7 cellular contexts compared by ENCODE assay signal in the genomic region with DNA sequence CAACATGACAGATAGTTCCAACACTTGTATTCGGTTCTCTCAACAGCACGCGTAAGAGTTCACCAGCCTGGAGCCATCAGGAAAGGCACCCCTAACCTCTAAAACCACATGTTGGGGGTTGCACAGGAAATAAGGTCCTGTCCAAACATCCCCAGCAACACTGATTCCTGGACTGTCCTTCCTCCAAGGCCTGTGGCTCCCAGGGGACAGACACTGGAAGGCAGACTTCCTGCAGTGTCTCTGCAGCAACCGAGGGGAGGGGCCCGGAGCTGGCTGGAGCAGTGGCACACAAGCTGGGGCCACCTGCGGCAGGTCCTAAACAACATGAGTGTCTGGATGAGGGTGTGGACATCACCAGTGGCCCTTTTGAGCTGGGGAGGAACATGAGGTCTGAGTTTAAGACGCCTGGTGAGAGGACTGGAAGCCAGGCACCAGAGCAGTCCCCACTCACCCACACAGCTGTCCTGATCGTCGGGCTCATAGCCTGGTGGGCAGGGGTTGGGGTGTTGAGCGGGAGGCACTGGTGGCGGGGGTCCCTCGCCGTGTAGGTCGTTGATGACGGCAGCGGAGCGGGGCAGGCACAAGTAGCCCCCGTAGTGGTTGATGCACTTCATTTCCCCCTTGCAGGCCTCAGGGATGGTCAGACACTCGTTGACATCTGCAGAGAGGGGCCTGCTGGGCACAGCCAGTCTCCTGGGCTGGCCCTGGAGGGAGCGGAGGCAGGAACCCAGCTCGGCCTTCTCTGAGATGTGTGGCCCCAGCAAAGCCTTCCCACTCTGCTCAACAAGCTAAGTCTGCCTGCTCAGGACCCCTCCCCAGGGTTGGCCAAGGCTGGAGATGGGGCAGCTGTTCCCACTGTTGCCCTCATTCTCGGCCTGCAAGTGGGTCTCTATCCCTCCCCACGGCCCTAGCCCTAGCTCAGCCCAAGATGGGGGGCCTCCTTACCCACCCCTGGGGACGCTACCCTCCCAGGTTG. TPM values are rescaled to one million over a fixed set of nuclear protein-coding genes. Genes with fewer than 3 reads are reported as not detected.
DNase-seq lines count a peak whose midpoint lies in the region; ATAC-seq, FAIRE-seq and TF ChIP-seq lines count a peak whose summit lies in the region.
"Had no signal": no experiment of that assay in that cellular context is flagged by ENCODE, and none has a peak within 500 bp of the region (broad histone marks: within the 10 kb centered on the region; RNA-seq: fewer than 3 reads in every experiment).

No MANE protein-coding gene starts in this region.

- intact Hi-C loops in K562 (cut with micrococcal nuclease): no loop called here

- H3K27ac ChIP-seq in HEK293 (ENCODE audit: extremely low read depth, low read depth, low read length): no peak overlapping the region
- H3K27ac ChIP-seq in K562 (ENCODE audit: extremely low read depth, low read depth, low read length): no peak overlapping the region; the same call in 2 of the 3 replicates

- peak overlapping the region; percentile 71 for H3K4me3 Mint-ChIP-seq in osteocyte (ENCODE audit: unreplicated experiment)

- H3K4me1 ChIP-seq in HEK293 (ENCODE audit: control insufficient read depth, insufficient read depth, low read length): no peaks in the 10 kb centered on the region
- peaks cover 23 to 62% of the 10 kb centered on the region in 2 experiments for H3K4me1 ChIP-seq in K562 (replicated peaks in 1 of 2; ENCODE audit: control insufficient read depth in 2 of 2, insufficient read depth in 2 of 2, low read length in 2 of 2)

- 62% methylated on average over 21 of the region's 24 CpGs for WGBS in K562 (ENCODE audit: insufficient coverage, low coverage, missing lambda C conversion rate)

- H3K27me3 ChIP-seq in K562 (ENCODE audit: control insufficient read depth in 2 of 2, insufficient read depth in 2 of 2, low read length in 2 of 2): no peaks in the 10 kb centered on the region

- H3K27me3 Mint-ChIP-seq in osteocyte (ENCODE audit: unreplicated experiment): no peaks in the 10 kb centered on the region

- DNase-seq in K562 (ENCODE audit: extremely low read depth in 1 of 4, low spot score in 3 of 4): no peak
- DNase-seq in osteocyte (ENCODE audit: extremely low spot score, unreplicated experiment): no peak
- no peak for DNase-seq in Ammon's horn (ENCODE audit: low spot score)
- no peak for DNase-seq in pons (ENCODE audit: low spot score)
- DNase-seq: NK-92 treated with Interleukin-12 subunit alpha and Interleukin-12 subunit beta, amount 100 ng/mL, for 24 hours had no signal

- no peak for TF ChIP-seq RAD21 in K562 (CRISPR knock-in tag; conservative IDR thresholded peaks at IDR 0.05 in 1 of 2, IDR thresholded peaks at IDR 0.05 in 1 of 2)

- no peak for TF ChIP-seq CTCF in HEK293 (tag by site-specific recombination; IDR thresholded peaks at IDR 0.05)
- no peak for TF ChIP-seq CTCF in K562 (IDR thresholded peaks at IDR 0.05 in 2 of 3, conservative IDR thresholded peaks at IDR 0.05 in 1 of 3; ENCODE audit: insufficient read depth in 2 of 3, low read depth in 1 of 3, low read length in 3 of 3)
- no peak for TF ChIP-seq CTCF in osteocyte (IDR thresholded peaks at IDR 0.05)

- FAIRE-seq in K562 (lab: Jason Lieb, UNC): no peak

- H3K9me3 ChIP-seq in HEK293 (ENCODE audit: control insufficient read depth, insufficient read depth, low read depth, low read length): no peaks in the 10 kb centered on the region
- no peaks in the 10 kb centered on the region for H3K9me3 ChIP-seq in K562 (replicated peaks; ENCODE audit: control insufficient read depth, insufficient read depth, low read depth, low read length)

- POLR2A ChIA-PET in HEK293 (lab: Yijun Ruan, JAX): interaction anchor here (0.6 to 6.6 kb wide), 11 partner anchors 10 to 123 kb away, joined by 3 to 111 read pairs (median 4); a partner anchor contains a TSS
- POLR2A ChIA-PET in K562 (lab: Yijun Ruan, JAX): interaction anchor here (0.6 to 8.2 kb wide), 10 partner anchors 8 to 160 kb away, joined by 3 to 151 read pairs (median 4); a partner anchor contains a TSS

- TF ChIP-seq POLR2A in K562 (conservative IDR thresholded peaks at IDR 0.05): no peak

- H2AFZ ChIP-seq in K562 (ENCODE audit: low read depth, low read length): 0 out of 2 replicates have a peak overlapping the region, but pooled peaks have one; percentile 24

- H3K36me3 Mint-ChIP-seq in osteocyte (ENCODE audit: unreplicated experiment): peaks cover 4% of the 10 kb centered on the region

- peaks cover 40% of the 10 kb centered on the region for H3K4me1 Mint-ChIP-seq in osteocyte (ENCODE audit: unreplicated experiment)

- TF ChIP-seq EP300 in K562 (IDR thresholded peaks at IDR 0.05; ENCODE audit: low read length): no peak

- BruUV-seq in K562 (replicated peaks; lab: Mats Ljungman, UMichigan): no TSS peak

- in situ Hi-C loops in K562 (cut with MboI): no loop called here

- no peaks in the 10 kb centered on the region for H3K79me2 ChIP-seq in K562 (ENCODE audit: control insufficient read depth, insufficient read depth, low read length)

- no peaks in the 10 kb centered on the region for H3K9me3 Mint-ChIP-seq in osteocyte (ENCODE audit: unreplicated experiment)

- peaks cover 0 to 21% of the 10 kb centered on the region in 2 experiments; a peak in 1 of 3 replicates for H3K36me3 ChIP-seq in HEK293 (ENCODE audit: control insufficient read depth in 2 of 2, insufficient read depth in 1 of 2, low read length in 2 of 2)
- peaks cover 22% of the 10 kb centered on the region; the same call in 2 of the 3 replicates for H3K36me3 ChIP-seq in K562 (ENCODE audit: control insufficient read depth, insufficient read depth, low read length)

- peak overlapping the region in 1 of 2 experiments; percentile 81; a peak in 2 of 4 replicates for H3K9ac ChIP-seq in K562 (ENCODE audit: insufficient read depth in 1 of 2, low read depth in 2 of 2, low read length in 2 of 2)

- H4K20me1 ChIP-seq in K562 (replicated peaks; ENCODE audit: control insufficient read depth, insufficient read depth, low read length): no peaks in the 10 kb centered on the region

- H3K4me2 ChIP-seq in K562 (ENCODE audit: insufficient read depth, low read length): no peak overlapping the region

- peak overlapping the region; percentile 86 for H3K27ac Mint-ChIP-seq in osteocyte (ENCODE audit: unreplicated experiment)

- ATAC-seq in K562: no peak
- no peak for ATAC-seq in HG02678 (IDR thresholded peaks at IDR 0.05; ENCODE audit: unreplicated experiment)

- H3K9me1 ChIP-seq in K562 (ENCODE audit: control insufficient read depth, insufficient read depth, low read length): no peaks in the 10 kb centered on the region

- H3K4me3 ChIP-seq in HEK293 (ENCODE audit: low read depth, low read length) (no peak overlapping the region), K562 (no peak overlapping the region)

- CTCF ChIA-PET in HEK293 (lab: Yijun Ruan, JAX): interaction anchor here (0.7 to 4.2 kb wide), 5 partner anchors 11 to 54 kb away, joined by 3 to 37 read pairs (median 4); a partner anchor contains a TSS
- CTCF ChIA-PET in K562 (lab: Yijun Ruan, JAX; ENCODE audit: low intra/inter-chr PET ratio): no interaction called here

RNA-seq across cellular contexts. Expression of a gene that starts 1.6 kb away (rescaled TPM):
- total RNA-seq in K562 (2011; cell fraction: chromatin; rRNA removed; ENCODE audit: low replicate concordance): 12.1 and 30.7 TPM in 2 replicates
- total RNA-seq in K562 (2011; cell fraction: nucleolus; rRNA removed): 15.1 and 19.3 TPM in 2 replicates
- 11.3 and 15.8 TPM in 2 replicates for total RNA-seq in K562 (2011; cell fraction: nucleoplasm; rRNA removed)
- total RNA-seq in K562 (2014; rRNA removed) (0.64 and 0.86 TPM in 2 replicates), K562 (2014; rRNA removed; fragmentation: Illumina TruSeq; extraction: Trizol) (0.07 and 0.32 TPM in 2 replicates), K562 (2015; rRNA removed; fragmentation: Illumina TruSeq; extraction: Trizol) (0.57 and 0.58 TPM in 2 replicates), K562 (2021) (1.6 and 2.6 TPM in 2 replicates), osteocyte (130 and 131 TPM in 2 replicates)
- polyA plus RNA-seq in K562 (2011; rRNA removed) (2.0 and 3.9 TPM in 2 replicates), K562 (2014; fragmentation: Illumina TruSeq; extraction: Trizol) (0.74 and 1.1 TPM in 2 replicates), K562 (2014; fragmentation: Nextera tagmentation; extraction: Ambion mirVana) (under 1 TPM in 1 of 2 experiments, not detected in 1; 0.13 TPM), K562 (2014; rRNA removed) (2.9 TPM in 2 replicates)
- polyA plus RNA-seq in K562 (2011; cell fraction: cytosol; rRNA removed): 3.3 and 4.7 TPM in 2 replicates
- polyA plus RNA-seq in K562 (2011; cell fraction: nucleus; rRNA removed): 41.3 and 54.9 TPM in 2 replicates
- 1.3 and 4.2 TPM in 2 replicates for polyA plus RNA-seq in K562 (2012)
- polyA minus RNA-seq in K562 (2011; rRNA and poly(A)+ RNA removed): 0.53 and 1.2 TPM in 2 replicates
- 1.3 TPM in 1 of 2 replicates, not detected in the other for polyA minus RNA-seq in K562 (2011; cell fraction: cytosol; rRNA and poly(A)+ RNA removed)
- polyA minus RNA-seq in K562 (2011; cell fraction: nucleus; rRNA and poly(A)+ RNA removed): 7.5 and 7.8 TPM in 2 replicates

RNA-seq across cellular contexts. Expression of a gene that starts 8.6 kb away (rescaled TPM):
- total RNA-seq in K562 (2011; cell fraction: chromatin; rRNA removed; ENCODE audit: low replicate concordance): not detected in 2 replicates
- not detected in 2 replicates for total RNA-seq in K562 (2011; cell fraction: nucleolus; rRNA removed)
- total RNA-seq in K562 (2011; cell fraction: nucleoplasm; rRNA removed): not detected in 2 replicates
- total RNA-seq in K562 (2014; rRNA removed) (not detected in 2 replicates), K562 (2014; rRNA removed; fragmentation: Illumina TruSeq; extraction: Trizol) (not detected in 2 replicates), K562 (2015; rRNA removed; fragmentation: Illumina TruSeq; extraction: Trizol) (not detected in 2 replicates), K562 (2021) (not detected in 2 replicates), osteocyte (not detected in 2 replicates)
- polyA plus RNA-seq in K562 (2011; rRNA removed) (0.05 TPM in 1 of 2 replicates, not detected in the other), K562 (2014; fragmentation: Illumina TruSeq; extraction: Trizol) (not detected in 2 replicates), K562 (2014; fragmentation: Nextera tagmentation; extraction: Ambion mirVana) (under 1 TPM in 1 of 2 experiments, not detected in 1; 0.04 TPM), K562 (2014; rRNA removed) (not detected in 2 replicates)
- 0.07 TPM in 1 of 2 replicates, not detected in the other for polyA plus RNA-seq in K562 (2011; cell fraction: cytosol; rRNA removed)
- polyA plus RNA-seq in K562 (2011; cell fraction: nucleus; rRNA removed): 0.11 and 0.13 TPM in 2 replicates
- 0.11 and 0.16 TPM in 2 replicates for polyA plus RNA-seq in K562 (2012)
- polyA minus RNA-seq in K562 (2011; rRNA and poly(A)+ RNA removed): not detected in 2 replicates
- not detected in 2 replicates for polyA minus RNA-seq in K562 (2011; cell fraction: cytosol; rRNA and poly(A)+ RNA removed)
- polyA minus RNA-seq in K562 (2011; cell fraction: nucleus; rRNA and poly(A)+ RNA removed): not detected in 2 replicates

RNA-seq across cellular contexts. Expression of a gene that starts 10.8 kb away (rescaled TPM):
- 139 and 354 TPM in 2 replicates for total RNA-seq in K562 (2011; cell fraction: chromatin; rRNA removed; ENCODE audit: low replicate concordance)
- 277 and 282 TPM in 2 replicates for total RNA-seq in K562 (2011; cell fraction: nucleolus; rRNA removed)
- total RNA-seq in K562 (2011; cell fraction: nucleoplasm; rRNA removed): 171 and 194 TPM in 2 replicates
- total RNA-seq in K562 (2014; rRNA removed) (79.4 and 95.8 TPM in 2 replicates), K562 (2014; rRNA removed; fragmentation: Illumina TruSeq; extraction: Trizol) (23.0 and 33.5 TPM in 2 replicates), K562 (2015; rRNA removed; fragmentation: Illumina TruSeq; extraction: Trizol) (53.5 and 55.8 TPM in 2 replicates), K562 (2021) (81.5 and 91.8 TPM in 2 replicates), osteocyte (63.7 and 68.5 TPM in 2 replicates)
- polyA plus RNA-seq in K562 (2011; rRNA removed) (51.8 and 69.9 TPM in 2 replicates), K562 (2014; fragmentation: Illumina TruSeq; extraction: Trizol) (53.7 and 62.8 TPM in 2 replicates), K562 (2014; fragmentation: Nextera tagmentation; extraction: Ambion mirVana) (10 to 100 TPM; 13.4 to 16.1 TPM), K562 (2014; rRNA removed) (103 and 118 TPM in 2 replicates)
- polyA plus RNA-seq in K562 (2011; cell fraction: cytosol; rRNA removed): 33.2 and 41.5 TPM in 2 replicates
- polyA plus RNA-seq in K562 (2011; cell fraction: nucleus; rRNA removed): 678 and 750 TPM in 2 replicates
- polyA plus RNA-seq in K562 (2012): 97.9 and 190 TPM in 2 replicates
- 11.8 and 17.2 TPM in 2 replicates for polyA minus RNA-seq in K562 (2011; rRNA and poly(A)+ RNA removed)
- 19.5 and 23.5 TPM in 2 replicates for polyA minus RNA-seq in K562 (2011; cell fraction: cytosol; rRNA and poly(A)+ RNA removed)
- polyA minus RNA-seq in K562 (2011; cell fraction: nucleus; rRNA and poly(A)+ RNA removed): 123 and 135 TPM in 2 replicates

RNA-seq across cellular contexts. Expression of a gene that starts 13.0 kb away (rescaled TPM):
- 145 and 300 TPM in 2 replicates for total RNA-seq in K562 (2011; cell fraction: chromatin; rRNA removed; ENCODE audit: low replicate concordance)
- 227 and 257 TPM in 2 replicates for total RNA-seq in K562 (2011; cell fraction: nucleolus; rRNA removed)
- 176 and 204 TPM in 2 replicates for total RNA-seq in K562 (2011; cell fraction: nucleoplasm; rRNA removed)
- total RNA-seq in K562 (2014; rRNA removed) (1,045 and 1,321 TPM in 2 replicates), K562 (2014; rRNA removed; fragmentation: Illumina TruSeq; extraction: Trizol) (570 and 664 TPM in 2 replicates), K562 (2015; rRNA removed; fragmentation: Illumina TruSeq; extraction: Trizol) (851 and 860 TPM in 2 replicates), K562 (2021) (891 and 919 TPM in 2 replicates), osteocyte (939 and 946 TPM in 2 replicates)
- polyA plus RNA-seq in K562 (2011; rRNA removed) (632 and 770 TPM in 2 replicates), K562 (2014; fragmentation: Illumina TruSeq; extraction: Trizol) (1,101 and 1,325 TPM in 2 replicates), K562 (2014; fragmentation: Nextera tagmentation; extraction: Ambion mirVana) (100 to 1,000 TPM; 105 to 222 TPM), K562 (2014; rRNA removed) (859 and 956 TPM in 2 replicates)
- 894 and 1,220 TPM in 2 replicates for polyA plus RNA-seq in K562 (2011; cell fraction: cytosol; rRNA removed)
- 307 TPM in 2 replicates for polyA plus RNA-seq in K562 (2011; cell fraction: nucleus; rRNA removed)
- polyA plus RNA-seq in K562 (2012): 903 and 977 TPM in 2 replicates
- 971 and 1,022 TPM in 2 replicates for polyA minus RNA-seq in K562 (2011; rRNA and poly(A)+ RNA removed)
- 560 and 642 TPM in 2 replicates for polyA minus RNA-seq in K562 (2011; cell fraction: cytosol; rRNA and poly(A)+ RNA removed)
- 107 and 193 TPM in 2 replicates for polyA minus RNA-seq in K562 (2011; cell fraction: nucleus; rRNA and poly(A)+ RNA removed)

RNA-seq across cellular contexts. Expression of a gene that starts 17.3 kb away (rescaled TPM):
- 53.7 and 168 TPM in 2 replicates for total RNA-seq in K562 (2011; cell fraction: chromatin; rRNA removed; ENCODE audit: low replicate concordance)
- 118 and 119 TPM in 2 replicates for total RNA-seq in K562 (2011; cell fraction: nucleolus; rRNA removed)
- total RNA-seq in K562 (2011; cell fraction: nucleoplasm; rRNA removed): 83.9 and 91.0 TPM in 2 replicates
- total RNA-seq in K562 (2014; rRNA removed) (77.2 and 98.5 TPM in 2 replicates), K562 (2014; rRNA removed; fragmentation: Illumina TruSeq; extraction: Trizol) (36.8 and 44.6 TPM in 2 replicates), K562 (2015; rRNA removed; fragmentation: Illumina TruSeq; extraction: Trizol) (45.8 and 46.8 TPM in 2 replicates), K562 (2021) (51.1 and 54.0 TPM in 2 replicates), osteocyte (92.4 and 92.8 TPM in 2 replicates)
- polyA plus RNA-seq in K562 (2011; rRNA removed) (58.8 and 69.4 TPM in 2 replicates), K562 (2014; fragmentation: Illumina TruSeq; extraction: Trizol) (48.6 and 62.8 TPM in 2 replicates), K562 (2014; fragmentation: Nextera tagmentation; extraction: Ambion mirVana) (10 to 100 TPM; 41.2 to 46.2 TPM), K562 (2014; rRNA removed) (79.2 and 82.8 TPM in 2 replicates)
- 81.2 and 144 TPM in 2 replicates for polyA plus RNA-seq in K562 (2011; cell fraction: cytosol; rRNA removed)
- polyA plus RNA-seq in K562 (2011; cell fraction: nucleus; rRNA removed): 131 and 187 TPM in 2 replicates
- polyA plus RNA-seq in K562 (2012): 65.8 and 94.8 TPM in 2 replicates
- 43.2 and 46.4 TPM in 2 replicates for polyA minus RNA-seq in K562 (2011; rRNA and poly(A)+ RNA removed)
- polyA minus RNA-seq in K562 (2011; cell fraction: cytosol; rRNA and poly(A)+ RNA removed): 59.7 and 70.4 TPM in 2 replicates
- polyA minus RNA-seq in K562 (2011; cell fraction: nucleus; rRNA and poly(A)+ RNA removed): 47.0 and 54.9 TPM in 2 replicates
